In the genomic region with DNA sequence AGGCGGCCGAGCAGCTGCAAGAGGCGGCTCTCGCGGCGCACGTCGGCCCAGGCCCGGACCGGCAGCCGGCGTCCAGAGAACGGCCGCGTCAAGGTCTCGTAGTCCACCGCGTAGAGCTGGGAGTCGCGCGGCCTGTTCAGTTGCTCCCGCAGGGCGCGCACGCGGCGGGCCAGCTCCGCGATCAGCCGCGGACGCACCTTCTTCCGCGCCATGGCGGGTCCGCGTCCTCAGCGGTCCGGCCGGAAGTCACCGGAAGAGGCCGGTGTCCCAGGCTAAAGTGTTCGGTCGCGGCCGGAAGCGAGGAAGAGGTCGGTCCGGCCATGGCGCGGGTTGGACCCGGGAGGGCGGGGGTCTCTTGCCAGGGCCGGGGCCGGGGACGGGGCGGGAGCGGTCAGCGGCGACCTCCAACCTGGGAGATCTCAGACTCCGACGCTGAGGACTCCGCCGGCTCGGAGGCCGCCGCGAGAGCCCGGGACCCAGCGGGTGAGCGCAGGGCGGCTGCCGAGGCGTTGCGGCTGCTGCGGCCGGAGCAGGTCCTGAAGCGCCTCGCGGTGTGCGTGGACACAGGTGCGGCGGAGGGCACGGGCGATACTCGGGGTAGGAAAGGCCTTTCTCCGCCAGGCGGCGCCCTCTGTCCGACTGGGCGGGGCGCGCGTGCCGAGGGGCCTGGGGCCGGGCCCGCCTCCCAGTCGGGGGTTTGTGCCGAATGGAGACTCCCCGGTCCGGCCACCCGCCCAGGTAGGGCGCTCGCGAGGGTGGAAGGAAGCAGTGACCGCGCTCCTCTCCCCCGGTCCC, we compare ENCODE assay signal across 8 cellular contexts. TPM values are rescaled to one million over a fixed set of nuclear protein-coding genes. Genes with fewer than 3 reads are reported as not detected.
DNase-seq lines count a peak whose midpoint lies in the region; ATAC-seq and TF ChIP-seq lines count a peak whose summit lies in the region.

Gene MRPS34 (minus strand): TSS at position 227 of the 795 bp plus-strand sequence. CDS start 15 bp downstream, at position 212.

- POLR2A ChIA-PET in WTC11 (lab: Charles Lee), result interaction anchor here (0.8 to 3.6 kb wide), 5 partner anchors 8 to 208 kb away, joined by 3 to 18 read pairs (median 3); partner anchors contain the start of genes NOXO1, NUBP2 and SPSB3

- H3K27ac Mint-ChIP-seq in WTC11, result peak within 1 kb of the TSS; percentile 98

- H3K4me3 Mint-ChIP-seq in WTC11, result peak within 1 kb of the TSS; percentile 99

- TF ChIP-seq CTCF in GM12875 (IDR thresholded peaks at IDR 0.05; ENCODE audit: borderline replicate concordance, insufficient read depth, low read depth, low read length) (peak; percentile 88), WTC11 (IDR thresholded peaks at IDR 0.05) (peak; percentile 74), cardiac fibroblast (IDR thresholded peaks at IDR 0.05; ENCODE audit: low read depth, low read length) (peak; percentile 38)

- no peaks in the 10 kb centered on the region for H3K9me3 Mint-ChIP-seq in WTC11

- H3K4me3 ChIP-seq in GM12875 (ENCODE audit: low read depth, low read length) (peak within 1 kb of the TSS; percentile 96), cardiac fibroblast (replicated peaks in 1 of 2; ENCODE audit: low read depth in 2 of 2, low read length in 2 of 2) (peak within 1 kb of the TSS; percentile 78 to 80)

- H3K27me3 Mint-ChIP-seq in WTC11 (ENCODE audit: low read depth), result no peaks in the 10 kb centered on the region; the same call in 1 of the 2 replicates

- ATAC-seq in HG02970 (IDR thresholded peaks at IDR 0.05; ENCODE audit: low FRiP score, unreplicated experiment) (peak; percentile 53), WTC11 (peak; percentile 56), HG03520 (IDR thresholded peaks at IDR 0.05; ENCODE audit: unreplicated experiment) (no peak)

- CTCF ChIA-PET in WTC11 (lab: Charles Lee), result interaction anchor here (0.6 to 3.1 kb wide), 8 partner anchors 9 to 430 kb away, joined by 3 to 37 read pairs (median 5); partner anchors contain the start of genes NUBP2 and SPSB3

- DNase-seq in NCI-H2171 treated with DMSO at 0.1 percent for 48 hours (lab: John Stamatoyannopoulos, UW) (peak; percentile 83), WTC11 (ENCODE audit: low spot score) (peak; percentile 88), cardiac fibroblast (ENCODE audit: low read depth in 2 of 2) (peak; percentile 83 to 86), iris pigment epithelial cell (ENCODE audit: low read depth) (peak; percentile 87)
- DNase-seq in stimulated activated CD4-positive, alpha-beta T cell treated with anti-CD3 and anti-CD28 coated beads, Interleukin-12 subunit alpha, Interleukin-12 subunit beta, amount 100 ng/mL, for 24 hours (ENCODE audit: low read depth in 2 of 2), result peak; percentile 74 to 78

- peaks cover 4% of the 10 kb centered on the region for H3K4me1 Mint-ChIP-seq in WTC11

- peaks cover 4% of the 10 kb centered on the region for H3K36me3 Mint-ChIP-seq in WTC11

TF ChIP-seq in WTC11, 78 proteins besides CTCF, POLR2A, EP300 and RAD21 (continues in another document):
- peak; percentile 84; the same call in 1 of the 2 replicates for TF ChIP-seq ARID4B (CRISPR knock-in tag; IDR thresholded peaks at IDR 0.05; ENCODE audit: borderline replicate concordance)
- TF ChIP-seq CREB1 (CRISPR knock-in tag; IDR thresholded peaks at IDR 0.05), result 0 out of 2 replicates have a peak, but pooled peaks have one; percentile 59
- TF ChIP-seq NFYB (CRISPR knock-in tag; conservative IDR thresholded peaks at IDR 0.05; ENCODE audit: low read depth), result no peak
- TF ChIP-seq MAX (CRISPR knock-in tag; IDR thresholded peaks at IDR 0.05), result peak; percentile 87
- peak; percentile 89 for TF ChIP-seq GABPB1 (CRISPR knock-in tag; IDR thresholded peaks at IDR 0.05)
- TF ChIP-seq, protein P1, sequence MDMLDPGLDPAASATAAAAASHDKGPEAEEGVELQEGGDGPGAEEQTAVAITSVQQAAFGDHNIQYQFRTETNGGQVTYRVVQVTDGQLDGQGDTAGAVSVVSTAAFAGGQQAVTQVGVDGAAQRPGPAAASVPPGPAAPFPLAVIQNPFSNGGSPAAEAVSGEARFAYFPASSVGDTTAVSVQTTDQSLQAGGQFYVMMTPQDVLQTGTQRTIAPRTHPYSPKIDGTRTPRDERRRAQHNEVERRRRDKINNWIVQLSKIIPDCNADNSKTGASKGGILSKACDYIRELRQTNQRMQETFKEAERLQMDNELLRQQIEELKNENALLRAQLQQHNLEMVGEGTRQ (CRISPR knock-in tag; IDR thresholded peaks at IDR 0.05), result peak; percentile 57; the same call in 1 of the 2 replicates
- TF ChIP-seq IRF1 (CRISPR knock-in tag; IDR thresholded peaks at IDR 0.05), result 0 out of 2 replicates have a peak, but pooled peaks have one; percentile 78
- TF ChIP-seq NR1H2 (CRISPR knock-in tag; IDR thresholded peaks at IDR 0.05), result no peak
- TF ChIP-seq, protein P2, sequence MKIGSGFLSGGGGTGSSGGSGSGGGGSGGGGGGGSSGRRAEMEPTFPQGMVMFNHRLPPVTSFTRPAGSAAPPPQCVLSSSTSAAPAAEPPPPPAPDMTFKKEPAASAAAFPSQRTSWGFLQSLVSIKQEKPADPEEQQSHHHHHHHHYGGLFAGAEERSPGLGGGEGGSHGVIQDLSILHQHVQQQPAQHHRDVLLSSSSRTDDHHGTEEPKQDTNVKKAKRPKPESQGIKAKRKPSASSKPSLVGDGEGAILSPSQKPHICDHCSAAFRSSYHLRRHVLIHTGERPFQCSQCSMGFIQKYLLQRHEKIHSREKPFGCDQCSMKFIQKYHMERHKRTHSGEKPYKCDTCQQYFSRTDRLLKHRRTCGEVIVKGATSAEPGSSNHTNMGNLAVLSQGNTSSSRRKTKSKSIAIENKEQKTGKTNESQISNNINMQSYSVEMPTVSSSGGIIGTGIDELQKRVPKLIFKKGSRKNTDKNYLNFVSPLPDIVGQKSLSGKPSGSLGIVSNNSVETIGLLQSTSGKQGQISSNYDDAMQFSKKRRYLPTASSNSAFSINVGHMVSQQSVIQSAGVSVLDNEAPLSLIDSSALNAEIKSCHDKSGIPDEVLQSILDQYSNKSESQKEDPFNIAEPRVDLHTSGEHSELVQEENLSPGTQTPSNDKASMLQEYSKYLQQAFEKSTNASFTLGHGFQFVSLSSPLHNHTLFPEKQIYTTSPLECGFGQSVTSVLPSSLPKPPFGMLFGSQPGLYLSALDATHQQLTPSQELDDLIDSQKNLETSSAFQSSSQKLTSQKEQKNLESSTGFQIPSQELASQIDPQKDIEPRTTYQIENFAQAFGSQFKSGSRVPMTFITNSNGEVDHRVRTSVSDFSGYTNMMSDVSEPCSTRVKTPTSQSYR (CRISPR knock-in tag; IDR thresholded peaks at IDR 0.05), result peak; percentile 45; the same call in 1 of the 2 replicates
- peak; percentile 33; the same call in 1 of the 2 replicates for TF ChIP-seq CREM (CRISPR knock-in tag; IDR thresholded peaks at IDR 0.05)
- TF ChIP-seq RELA (CRISPR knock-in tag; IDR thresholded peaks at IDR 0.05; ENCODE audit: borderline replicate concordance), result peak; percentile 50; the same call in 1 of the 2 replicates
- peak; percentile 17; the same call in 1 of the 2 replicates for TF ChIP-seq TCF7 (CRISPR knock-in tag; IDR thresholded peaks at IDR 0.05; ENCODE audit: low read depth)
- no peak for TF ChIP-seq RORB (CRISPR knock-in tag; IDR thresholded peaks at IDR 0.05)
- peak; percentile 79; the same call in 1 of the 2 replicates for TF ChIP-seq ZBTB21 (CRISPR knock-in tag; IDR thresholded peaks at IDR 0.05; ENCODE audit: borderline replicate concordance)

RNA-seq across cellular contexts. Expression of gene MRPS34, which starts in this region (rescaled TPM):
- 258 to 262 TPM (median 261 TPM) in 3 replicates for total RNA-seq in WTC11 (2021)

Comparison
In these comparisons a context has a peak if more than half of its experiments do, and no peak if none do; other contexts are left out.
1. CTCF ChIP-seq: peak in every context shown above with its lines; median percentile 88 in GM12875; 74 in WTC11; 38 in cardiac fibroblast.